Comparison of ENCODE assay signal across 31 cellular contexts in genomic region chr3:128579927-128580326, GRCh38.
"Had no signal": no experiment of that assay in that cellular context is flagged by ENCODE, and none has a peak within 500 bp of the region (broad histone marks: within the 10 kb centered on the region; RNA-seq: fewer than 3 reads in every experiment).

No MANE protein-coding gene starts in this region.

- DNase-seq: activated CD4-positive, alpha-beta T cell treated with anti-CD3 and anti-CD28 coated beads for 48 hours; activated CD4-positive, alpha-beta T cell treated with anti-CD3 and anti-CD28 coated beads, Interleukin-2, amount 50 U/mL, for 48 hours; activated CD4-positive, CD25-positive, alpha-beta regulatory T cell; activated CD8-positive, alpha-beta memory T cell treated with anti-CD3 and anti-CD28 coated beads, Interleukin-2, amount 50 U/mL, for 48 hours; activated gamma-delta T cell; activated naive CD8-positive, alpha-beta T cell treated with anti-CD3 and anti-CD28 coated beads, Interleukin-2, amount 50 U/mL, for 24 hours; activated T-cell treated with anti-CD3 and anti-CD28 coated beads, Interleukin-2, amount 50 U/mL, for 24 hours; amygdala; caudate nucleus; cortex of kidney; effector memory CD8-positive, alpha-beta T cell; foreskin fibroblast; head of caudate nucleus; hippocampal formation; left cardiac atrium; midbrain; naive thymus-derived CD4-positive, alpha-beta T cell; ovary; stimulated activated CD4-positive, alpha-beta T cell treated with anti-CD3 and anti-CD28 coated beads, Interleukin-4, amount 100 ng/mL, for 24 hours; substantia nigra; uterus had no signal

- ATAC-seq: activated naive CD8-positive, alpha-beta T cell treated with anti-CD3 and anti-CD28 coated beads, Interleukin-2, amount 50 U/mL, for 24 hours; effector memory CD8-positive, alpha-beta T cell; esophagus mucosa; left cardiac atrium; naive thymus-derived CD4-positive, alpha-beta T cell; sciatic nerve; stimulated activated effector memory CD8-positive, alpha-beta T cell treated with anti-CD3 and anti-CD28 coated beads, Interleukin-12 subunit alpha, Interleukin-12 subunit beta, amount 100 ng/mL, for 72 hours had no signal

- H3K4me3 Mint-ChIP-seq: activated naive CD4-positive, alpha-beta T cell treated with anti-CD3 and anti-CD28 coated beads, Interleukin-2, amount 50 U/mL, for 24 hours; activated naive CD8-positive, alpha-beta T cell treated with anti-CD3 and anti-CD28 coated beads, Interleukin-2, amount 50 U/mL, for 24 hours; activated T-cell treated with anti-CD3 and anti-CD28 coated beads, Interleukin-2, amount 50 U/mL, for 24 hours; effector memory CD8-positive, alpha-beta T cell; naive thymus-derived CD4-positive, alpha-beta T cell; stimulated activated effector memory CD8-positive, alpha-beta T cell treated with anti-CD3 and anti-CD28 coated beads, Interleukin-12 subunit alpha, Interleukin-12 subunit beta, amount 100 ng/mL, for 72 hours; stimulated activated naive CD8-positive, alpha-beta T cell treated with anti-CD3 and anti-CD28 coated beads, Interleukin-15, Interleukin-2, amounts not matched to agents 100 ng/mL and 50 ng/mL, for 24 hours; type B pancreatic cell had no signal

- H3K4me1 Mint-ChIP-seq: activated naive CD4-positive, alpha-beta T cell treated with anti-CD3 and anti-CD28 coated beads, Interleukin-2, amount 50 U/mL, for 24 hours; naive thymus-derived CD4-positive, alpha-beta T cell; stimulated activated effector memory CD8-positive, alpha-beta T cell treated with anti-CD3 and anti-CD28 coated beads, Interleukin-12 subunit alpha, Interleukin-12 subunit beta, amount 100 ng/mL, for 72 hours had no signal

- H3K27ac ChIP-seq: ovary, skin epidermis, uterus had no signal

- H3K36me3 Mint-ChIP-seq: activated naive CD4-positive, alpha-beta T cell treated with anti-CD3 and anti-CD28 coated beads, Interleukin-2, amount 50 U/mL, for 24 hours; naive thymus-derived CD4-positive, alpha-beta T cell; stimulated activated effector memory CD8-positive, alpha-beta T cell treated with anti-CD3 and anti-CD28 coated beads, Interleukin-12 subunit alpha, Interleukin-12 subunit beta, amount 100 ng/mL, for 72 hours; type B pancreatic cell had no signal

- H3K4me3 ChIP-seq: ovary, skin epidermis, uterus had no signal

- H3K27ac Mint-ChIP-seq: activated naive CD4-positive, alpha-beta T cell treated with anti-CD3 and anti-CD28 coated beads, Interleukin-2, amount 50 U/mL, for 24 hours; activated naive CD8-positive, alpha-beta T cell treated with anti-CD3 and anti-CD28 coated beads, Interleukin-2, amount 50 U/mL, for 24 hours; activated T-cell treated with anti-CD3 and anti-CD28 coated beads, Interleukin-2, amount 50 U/mL, for 24 hours; effector memory CD8-positive, alpha-beta T cell; naive thymus-derived CD4-positive, alpha-beta T cell; progenitor cell of endocrine pancreas; stimulated activated effector memory CD8-positive, alpha-beta T cell treated with anti-CD3 and anti-CD28 coated beads, Interleukin-12 subunit alpha, Interleukin-12 subunit beta, amount 100 ng/mL, for 72 hours; stimulated activated naive CD8-positive, alpha-beta T cell treated with anti-CD3 and anti-CD28 coated beads, Interleukin-15, Interleukin-2, amounts not matched to agents 100 ng/mL and 50 ng/mL, for 24 hours; type B pancreatic cell had no signal

- H3K36me3 ChIP-seq: ovary, uterus had no signal

- H3K27me3 ChIP-seq: ovary, uterus had no signal

- H3K9me3 ChIP-seq: ovary had no signal

- H3K4me1 ChIP-seq: uterus had no signal

- H3K9me3 Mint-ChIP-seq: activated naive CD4-positive, alpha-beta T cell treated with anti-CD3 and anti-CD28 coated beads, Interleukin-2, amount 50 U/mL, for 24 hours; activated naive CD8-positive, alpha-beta T cell treated with anti-CD3 and anti-CD28 coated beads, Interleukin-2, amount 50 U/mL, for 24 hours; activated T-cell treated with anti-CD3 and anti-CD28 coated beads, Interleukin-2, amount 50 U/mL, for 24 hours; effector memory CD8-positive, alpha-beta T cell; stimulated activated effector memory CD8-positive, alpha-beta T cell treated with anti-CD3 and anti-CD28 coated beads, Interleukin-12 subunit alpha, Interleukin-12 subunit beta, amount 100 ng/mL, for 72 hours; stimulated activated naive CD8-positive, alpha-beta T cell treated with anti-CD3 and anti-CD28 coated beads, Interleukin-15, Interleukin-2, amounts not matched to agents 100 ng/mL and 50 ng/mL, for 24 hours; type B pancreatic cell had no signal

- FAIRE-seq: endothelial cell of umbilical vein, keratinocyte had no signal
